ENCODE assay signal across 12 cellular contexts in genomic region chr1:110235181-110235838, GRCh38. TPM values are rescaled to one million over a fixed set of nuclear protein-coding genes. Genes with fewer than 3 reads are reported as not detected.
DNase-seq lines count a peak whose midpoint lies in the region; ATAC-seq and TF ChIP-seq lines count a peak whose summit lies in the region.
"Had no signal": no experiment of that assay in that cellular context is flagged by ENCODE, and none has a peak within 500 bp of the region (broad histone marks: within the 10 kb centered on the region; RNA-seq: fewer than 3 reads in every experiment).

No MANE protein-coding gene starts in this region.

- no peak overlapping the region for H3K18ac ChIP-seq in H9 (ENCODE audit: insufficient read length, low read depth, low read length)

- no peak overlapping the region for H3K23ac ChIP-seq in H9 (ENCODE audit: insufficient read length, low read depth, low read length)

- peak overlapping the region; percentile 43 for H3K4me2 ChIP-seq in BLaER1
- no peak overlapping the region for H3K4me2 ChIP-seq in H9 (ENCODE audit: insufficient read depth, insufficient read length, low read length)

- H4K5ac ChIP-seq in H9 (ENCODE audit: insufficient read length, low read depth, low read length), result no peak overlapping the region

- TF ChIP-seq POLR2A in transverse colon (IDR thresholded peaks at IDR 0.05) (no peak), lower leg skin (IDR thresholded peaks at IDR 0.05) (no peak)

- H2BK120ac ChIP-seq in H9 (ENCODE audit: low read depth, low read length, poor library complexity, severe bottlenecking), result no peak overlapping the region

- H2AFZ ChIP-seq in H9 (ENCODE audit: low read length), result no peak overlapping the region

- H3K4me1 Mint-ChIP-seq in H9, result peaks cover 26 to 33% of the 10 kb centered on the region in 2 experiments
- H3K4me1 Mint-ChIP-seq in activated naive CD8-positive, alpha-beta T cell treated with anti-CD3 and anti-CD28 coated beads, Interleukin-2, amount 50 U/mL, for 24 hours, result peaks cover 59% of the 10 kb centered on the region

- H2BK15ac ChIP-seq in H9 (ENCODE audit: low read depth, low read length), result no peak overlapping the region

- H3K36me3 Mint-ChIP-seq in H9 (ENCODE audit: insufficient read depth in 1 of 3, low read depth in 3 of 3), result peaks cover 0 to 3% (median 0%) of the 10 kb centered on the region in 3 experiments; a peak in 2 of 7 replicates
- H3K36me3 Mint-ChIP-seq in activated naive CD8-positive, alpha-beta T cell treated with anti-CD3 and anti-CD28 coated beads, Interleukin-2, amount 50 U/mL, for 24 hours (ENCODE audit: low read depth), result peaks cover 5% of the 10 kb centered on the region

- no peak overlapping the region for H4K91ac ChIP-seq in H9 (ENCODE audit: insufficient read length, low read depth, low read length)

- H3K27ac Mint-ChIP-seq in H9, result peak overlapping the region; percentile 21 to 88 (median 56); a peak in 3 of 7 replicates
- peak overlapping the region; percentile 99 for H3K27ac Mint-ChIP-seq in activated naive CD8-positive, alpha-beta T cell treated with anti-CD3 and anti-CD28 coated beads, Interleukin-2, amount 50 U/mL, for 24 hours

- no peaks in the 10 kb centered on the region for H4K20me1 ChIP-seq in BLaER1
- H4K20me1 ChIP-seq in H9 (ENCODE audit: control insufficient read depth, insufficient read depth, insufficient read length), result no peaks in the 10 kb centered on the region

- H2AK5ac ChIP-seq in H9 (ENCODE audit: insufficient read length, low read length), result no peak overlapping the region

- H3K4me3 Mint-ChIP-seq in H9, result no peak overlapping the region
- peak overlapping the region; percentile 32 for H3K4me3 Mint-ChIP-seq in activated naive CD8-positive, alpha-beta T cell treated with anti-CD3 and anti-CD28 coated beads, Interleukin-2, amount 50 U/mL, for 24 hours

- H3T11ph ChIP-seq in H9 (ENCODE audit: low read length), result no peak overlapping the region

- no CpG with 5 or more reads among the region's 13 CpGs for WGBS in H9 (ENCODE audit: extremely low coverage, insufficient read length, low lambda C conversion rate)
- WGBS in transverse colon (ENCODE audit: low coverage in 1 of 2), 2 donors, result 43 to 69% methylated on average over 3 to 13 of the region's 13 CpGs
- WGBS in lower leg skin, 2 donors, result 68 to 73% methylated on average over 13 of the region's 13 CpGs

- H3K4me3 ChIP-seq in BLaER1 (no peak overlapping the region), transverse colon (no peak overlapping the region), lower leg skin (ENCODE audit: low read depth, poor library complexity, severe bottlenecking) (no peak overlapping the region)
- H3K4me3 ChIP-seq: upper lobe of right lung had no signal

- H3K27ac ChIP-seq in BLaER1 (peak overlapping the region; percentile 39), H9 (ENCODE audit: insufficient read length, low read depth, low read length) (no peak overlapping the region), transverse colon (peak overlapping the region in 1 of 4 donors; percentile 5)
- H3K27ac ChIP-seq: upper lobe of right lung, WERI-Rb-1 had no signal

- H3K9me3 ChIP-seq in BLaER1 (no peaks in the 10 kb centered on the region), H9 (ENCODE audit: control insufficient read depth, low read depth, low read length) (peaks cover 7% of the 10 kb centered on the region), transverse colon (no peaks in the 10 kb centered on the region)
- H3K9me3 ChIP-seq: upper lobe of right lung had no signal

- H3K4me1 ChIP-seq in BLaER1 (peaks cover 70% of the 10 kb centered on the region), H9 (ENCODE audit: insufficient read depth, low read length) (no peaks in the 10 kb centered on the region), transverse colon (peaks cover 0 to 8% (median 2%) of the 10 kb centered on the region in 4 donors)

- H3K56ac ChIP-seq in H9 (ENCODE audit: insufficient read length, low read depth, low read length), result no peak overlapping the region

- peaks cover 2% of the 10 kb centered on the region for H3K27me3 Mint-ChIP-seq in H9 (ENCODE audit: low read depth)
- no peaks in the 10 kb centered on the region for H3K27me3 Mint-ChIP-seq in activated naive CD8-positive, alpha-beta T cell treated with anti-CD3 and anti-CD28 coated beads, Interleukin-2, amount 50 U/mL, for 24 hours

- no peaks in the 10 kb centered on the region for H3K36me3 ChIP-seq in BLaER1
- no peaks in the 10 kb centered on the region for H3K36me3 ChIP-seq in transverse colon
- H3K36me3 ChIP-seq: upper lobe of right lung had no signal

- intact Hi-C loops in transverse colon (cut with DNase I; ENCODE audit: low total_unique reads), result no loop called here
- intact Hi-C loops in lower leg skin (cut with DNase I; ENCODE audit: low total_unique reads), result loop anchor here (10.0 kb wide), 1 partner anchor 1529 kb away; no protein-coding TSS in a partner anchor

- H3K14ac ChIP-seq in H9 (ENCODE audit: insufficient read depth, low read length), result no peak overlapping the region

- H3K9ac ChIP-seq in BLaER1 (no peak overlapping the region), H9 (ENCODE audit: extremely low read depth, insufficient read length, low read length) (no peak overlapping the region)

- H3K79me1 ChIP-seq in H9 (ENCODE audit: insufficient read depth, low read depth, low read length, poor library complexity, severe bottlenecking), result no peaks in the 10 kb centered on the region

- H3K27me3 ChIP-seq in BLaER1, result no peaks in the 10 kb centered on the region
- no peaks in the 10 kb centered on the region for H3K27me3 ChIP-seq in H9 (ENCODE audit: insufficient read depth, low read length)
- no peaks in the 10 kb centered on the region for H3K27me3 ChIP-seq in transverse colon
- H3K27me3 ChIP-seq: upper lobe of right lung had no signal

- H4K8ac ChIP-seq in H9 (replicated peaks; ENCODE audit: insufficient read length, low read depth, low read length), result no peak overlapping the region

- H3K23me2 ChIP-seq in H9 (ENCODE audit: insufficient read length, low read depth, low read length, poor library complexity, severe bottlenecking), result no peaks in the 10 kb centered on the region

- H3K9me3 Mint-ChIP-seq in H9, result no peaks in the 10 kb centered on the region
- H3K9me3 Mint-ChIP-seq in activated naive CD8-positive, alpha-beta T cell treated with anti-CD3 and anti-CD28 coated beads, Interleukin-2, amount 50 U/mL, for 24 hours, result no peaks in the 10 kb centered on the region

- no peak for DNase-seq in H9
- no peak for DNase-seq in activated naive CD8-positive, alpha-beta T cell treated with anti-CD3 and anti-CD28 coated beads, Interleukin-2, amount 50 U/mL, for 24 hours
- peak; percentile 71 for DNase-seq in mucosa of gallbladder (ENCODE audit: low spot score)
- no peak for DNase-seq in NCI-H2107 treated with DMSO at 0.1 percent for 48 hours (lab: John Stamatoyannopoulos, UW; ENCODE audit: unreplicated experiment)
- DNase-seq in transverse colon, result no peak
- no peak for DNase-seq in lower leg skin (ENCODE audit: low spot score in 2 of 2)
- no peak for DNase-seq in HT-29 (ENCODE audit: low spot score)
- DNase-seq: effector memory CD4-positive, alpha-beta T cell; NCI-H1048; upper lobe of right lung; WERI-Rb-1 had no signal

- H3K79me2 ChIP-seq in H9 (ENCODE audit: insufficient read depth, low read length), result no peaks in the 10 kb centered on the region

- no peak overlapping the region for H3K4ac ChIP-seq in H9 (ENCODE audit: low read depth, low read length)

- no peak for ATAC-seq in activated naive CD8-positive, alpha-beta T cell treated with anti-CD3 and anti-CD28 coated beads, Interleukin-2, amount 50 U/mL, for 24 hours

- TF ChIP-seq EP300 in transverse colon (IDR thresholded peaks at IDR 0.05; ENCODE audit: low read depth), result no peak

- no peak overlapping the region for H2BK20ac ChIP-seq in H9 (ENCODE audit: low read depth, low read length, poor library complexity, severe bottlenecking)

- no peak overlapping the region for H2BK5ac ChIP-seq in H9 (ENCODE audit: insufficient read length, low read length)

- no peak overlapping the region for H2BK12ac ChIP-seq in H9 (ENCODE audit: insufficient read length, low read depth, low read length)

- TF ChIP-seq CTCF in H9 (conservative IDR thresholded peaks at IDR 0.05) (no peak), transverse colon (IDR thresholded peaks at IDR 0.05) (no peak), lower leg skin (IDR thresholded peaks at IDR 0.05) (no peak)

- in situ Hi-C loops in transverse colon (cut with MboI; ENCODE audit: low pct_ligation_motif_present in 1 of 4, low pct_unique_long_range_greater_than_20kb in 1 of 4, low sequenced_read_pairs in 3 of 4), result no loop called here

RNA-seq across cellular contexts. Expression of gene KCNC4, which starts 25.2 kb away (rescaled TPM):
- 8.4 and 8.9 TPM in 2 replicates for total RNA-seq in H9 (2021)
- 25.5 TPM for total RNA-seq in mucosa of gallbladder
- total RNA-seq in transverse colon, result 10 to 100 TPM in 1 of 4 donors, 1 to 10 TPM in 3; 1.8 to 25.8 (median 4.9) TPM
- 1 to 10 TPM; 4.8 to 9.4 (median 7.7) TPM for total RNA-seq in lower leg skin
- total RNA-seq in HT-29 (2014; rRNA removed; shearing (Covaris generic)), result 0.13 and 0.48 TPM in 2 replicates
